ENCODE assay signal across 8 cellular contexts in genomic region chr14:31207287-31207745, GRCh38. TPM values are rescaled to one million over a fixed set of nuclear protein-coding genes. Genes with fewer than 3 reads are reported as not detected.
DNase-seq lines count a peak whose midpoint lies in the region; ATAC-seq and TF ChIP-seq lines count a peak whose summit lies in the region.

No MANE protein-coding gene starts in this region.

- TF ChIP-seq EP300 in stomach (IDR thresholded peaks at IDR 0.05), result no peak

- peak overlapping the region; percentile 92 to 99 (median 96) for H3K27ac Mint-ChIP-seq in immature natural killer cell

- WGBS in stomach, 5 donors, result 0 to 1% (median 0%) methylated on average over 1 to 58 of the region's 59 CpGs

- H3K9ac ChIP-seq in HUES48 (ENCODE audit: low read depth, low read length), result peak overlapping the region; percentile 97

- ATAC-seq in GM19455 (IDR thresholded peaks at IDR 0.05; ENCODE audit: unreplicated experiment), result peak; percentile 36
- ATAC-seq in GM18867 (IDR thresholded peaks at IDR 0.05; ENCODE audit: unreplicated experiment), result no peak

- peaks cover 64 to 75% of the 10 kb centered on the region in 2 donors for H3K4me1 Mint-ChIP-seq in immature natural killer cell

- H3K9me3 ChIP-seq in HUES48 (ENCODE audit: control insufficient read depth, insufficient read depth, low read length) (no peaks in the 10 kb centered on the region), stomach (no peaks in the 10 kb centered on the region)

- H3K9me3 Mint-ChIP-seq in immature natural killer cell, result peaks cover 0 to 2% (median 0%) of the 10 kb centered on the region in 6 donors

- peaks cover 16 to 26% (median 21%) of the 10 kb centered on the region in 3 donors for H3K27me3 Mint-ChIP-seq in immature natural killer cell (ENCODE audit: low read depth in 3 of 3)

- peaks cover 24% of the 10 kb centered on the region for H3K36me3 ChIP-seq in HUES48 (ENCODE audit: control insufficient read depth, insufficient read depth, low read length)
- peaks cover 4 to 21% (median 18%) of the 10 kb centered on the region in 4 donors for H3K36me3 ChIP-seq in stomach

- H3K36me3 Mint-ChIP-seq in immature natural killer cell, result peaks cover 3 to 18% (median 6%) of the 10 kb centered on the region in 3 donors

- H3K27me3 ChIP-seq in HUES48 (ENCODE audit: control insufficient read depth, insufficient read depth, low read length) (no peaks in the 10 kb centered on the region), stomach (no peaks in the 10 kb centered on the region)

- peak overlapping the region; percentile 87 to 96 (median 90) for H3K4me3 Mint-ChIP-seq in immature natural killer cell

- H3K4me3 ChIP-seq in HUES48 (ENCODE audit: low read depth, low read length), result peak overlapping the region; percentile 94
- H3K4me3 ChIP-seq in stomach, result peak overlapping the region; percentile 64 to 84 (median 72)

- TF ChIP-seq CTCF in C4-2B (conservative IDR thresholded peaks at IDR 0.05) (no peak), stomach (IDR thresholded peaks at IDR 0.05) (no peak)

- intact Hi-C loops in stomach (cut with DNase I; ENCODE audit: low total_unique reads), result no loop called here

- TF ChIP-seq POLR2A in stomach (IDR thresholded peaks at IDR 0.05), result no peak

- DNase-seq in amniotic stem cell (lab: John Stamatoyannopoulos, UW) (peak; percentile 69), immature natural killer cell (no peak), stomach (no peak), iPS-NIHi7 (ENCODE audit: extremely low spot score) (no peak)

- H3K4me1 ChIP-seq in HUES48 (ENCODE audit: control insufficient read depth, insufficient read depth, low read length), result peaks cover 16% of the 10 kb centered on the region
- peaks cover 14 to 52% (median 38%) of the 10 kb centered on the region in 4 donors for H3K4me1 ChIP-seq in stomach

- peak overlapping the region; percentile 99 for H3K27ac ChIP-seq in C4-2B
- peak overlapping the region; percentile 98 for H3K27ac ChIP-seq in HUES48 (ENCODE audit: low read depth, low read length)
- peak overlapping the region; percentile 97 to 100 (median 99) for H3K27ac ChIP-seq in stomach

RNA-seq across cellular contexts. Expression of gene HECTD1, which starts 0.3 kb away (rescaled TPM):
- polyA plus RNA-seq in immature natural killer cell, result 10 to 100 TPM; 10.6 to 36.1 (median 22.2) TPM
- total RNA-seq in stomach, result 100 to 1,000 TPM; 158 to 529 (median 237) TPM
- polyA plus RNA-seq in stomach, result 10 to 100 TPM; 33.5 to 44.3 (median 35.6) TPM
